21 cellular contexts compared by ENCODE assay signal in genomic region chr3:194983620-194984019, GRCh38.
"Had no signal": no experiment of that assay in that cellular context is flagged by ENCODE, and none has a peak within 500 bp of the region (broad histone marks: within the 10 kb centered on the region; RNA-seq: fewer than 3 reads in every experiment).

No MANE protein-coding gene starts in this region.

- DNase-seq: IMR-90, Karpas-422, KG1, MG63, NCI-H1092, NCI-H1105 treated with DMSO at 0.1 percent for 48 hours, NCI-H1417 treated with DMSO at 0.1 percent for 48 hours, NCI-H146, NCI-H1694 treated with DMSO at 0.1 percent for 48 hours, NCI-H1930, NCI-H2081, NCI-H2107, NCI-H345, NCI-H446 treated with DMSO at 0.1 percent for 48 hours, NCI-H510A treated with DMSO at 0.1 percent for 48 hours, NCI-H526, Right ventricle myocardium superior, RPMI8226, SIG-M5, SK-N-SH had no signal

- H3K4me3 ChIP-seq: MG63, SJSA1 had no signal

- H3K36me3 ChIP-seq: MG63, SJSA1 had no signal

- H3K9me3 ChIP-seq: SJSA1, SK-N-SH had no signal

- H3K27me3 ChIP-seq: MG63 had no signal

- H3K27ac ChIP-seq: SJSA1 had no signal
